In genomic region chr19:2759965-2760364, GRCh38 we compare ENCODE assay signal across 19 cellular contexts. TPM values are rescaled to one million over a fixed set of nuclear protein-coding genes. Genes with fewer than 3 reads are reported as not detected.
A peak's percentile ranks its signal among the peaks of the same experiment; 100 is the strongest.
DNase-seq lines count a peak whose midpoint lies in the region; ATAC-seq and TF ChIP-seq lines count a peak whose summit lies in the region.
"Had no signal": no experiment of that assay in that cellular context is flagged by ENCODE, and none has a peak within 500 bp of the region (broad histone marks: within the 10 kb centered on the region; RNA-seq: fewer than 3 reads in every experiment).

No MANE protein-coding gene starts in this region.

- no peak overlapping the region for H3K9ac ChIP-seq in BLaER1
- H3K9ac ChIP-seq: KMS-11 had no signal

- H3K27ac ChIP-seq in BLaER1 (no peak overlapping the region), osteoblast (ENCODE audit: low read depth, low read length) (no peak overlapping the region), esophagus squamous epithelium (no peak overlapping the region), gastroesophageal sphincter (no peak overlapping the region)
- H3K27ac ChIP-seq: HL-60, KMS-11 had no signal

- peaks cover 0 to 3% (median 0%) of the 10 kb centered on the region in 3 donors for H3K4me1 Mint-ChIP-seq in IgD-negative memory B cell
- H3K4me1 Mint-ChIP-seq: CD14-positive monocyte, H9 had no signal

- intact Hi-C loops in left colon (cut with DNase I, micrococcal nuclease) (loop anchor here in 1 of 2 donors (5.0 kb wide), 1 partner anchor 113 kb away; no protein-coding TSS in a partner anchor), esophagus squamous epithelium (cut with DNase I) (no loop called here)

- H3K27ac Mint-ChIP-seq in IgD-negative memory B cell = peak overlapping the region in 2 of 3 donors; percentile 71 to 81
- H3K27ac Mint-ChIP-seq: CD8-positive, alpha-beta T cell; H9 had no signal

- no peaks in the 10 kb centered on the region; the same call in 1 of the 2 replicates for H3K27me3 ChIP-seq in BLaER1
- H3K27me3 ChIP-seq in osteoblast (ENCODE audit: insufficient read depth, low read length) = no peaks in the 10 kb centered on the region
- H3K27me3 ChIP-seq in esophagus squamous epithelium = no peaks in the 10 kb centered on the region
- no peaks in the 10 kb centered on the region for H3K27me3 ChIP-seq in gastroesophageal sphincter

- TF ChIP-seq EP300 in gastroesophageal sphincter (IDR thresholded peaks at IDR 0.05) = no peak

- H3K36me3 Mint-ChIP-seq in IgD-negative memory B cell = peaks cover 3% of the 10 kb centered on the region

- H3K36me3 ChIP-seq in BLaER1 = peaks cover 95% of the 10 kb centered on the region
- H3K36me3 ChIP-seq in osteoblast (ENCODE audit: insufficient read depth, low read length) = peaks cover 51% of the 10 kb centered on the region
- peaks cover 23 to 100% (median 44%) of the 10 kb centered on the region in 3 donors for H3K36me3 ChIP-seq in esophagus squamous epithelium
- peaks cover 0 to 100% of the 10 kb centered on the region in 2 donors for H3K36me3 ChIP-seq in gastroesophageal sphincter

- H3K4me2 ChIP-seq in BLaER1 = peak overlapping the region; percentile 56
- H3K4me2 ChIP-seq in osteoblast (ENCODE audit: insufficient read depth, low read length) = no peak overlapping the region
- H3K4me2 ChIP-seq: KMS-11 had no signal

- WGBS in esophagus squamous epithelium, 2 donors = 81 to 96% methylated on average over 4 to 5 of the region's 7 CpGs
- WGBS in gastroesophageal sphincter (ENCODE audit: low coverage in 1 of 2), 2 donors = 84 to 100% methylated on average over 2 to 3 of the region's 7 CpGs

- no peaks in the 10 kb centered on the region for H3K27me3 Mint-ChIP-seq in IgD-negative memory B cell

- no peaks in the 10 kb centered on the region for H3K79me2 ChIP-seq in osteoblast (ENCODE audit: insufficient read depth, low read length)

- no peaks in the 10 kb centered on the region for H3K9me3 Mint-ChIP-seq in IgD-negative memory B cell
- H3K9me3 Mint-ChIP-seq: CD8-positive, alpha-beta T cell; H9 had no signal

- H3K4me1 ChIP-seq in BLaER1 = peaks cover 57% of the 10 kb centered on the region
- no peaks in the 10 kb centered on the region for H3K4me1 ChIP-seq in osteoblast (ENCODE audit: insufficient read depth, low read length)
- H3K4me1 ChIP-seq in esophagus squamous epithelium = no peaks in the 10 kb centered on the region
- H3K4me1 ChIP-seq in gastroesophageal sphincter = no peaks in the 10 kb centered on the region

- DNase-seq in left colon (no peak), osteoblast (ENCODE audit: insufficient read length, low spot score, missing footprints) (peak; percentile 32), esophagus squamous epithelium (lab: John Stamatoyannopoulos, UW) (no peak), SKM-1 treated with dmso at 0.1 percent for 144 hours (lab: John Stamatoyannopoulos, UW; ENCODE audit: unreplicated experiment) (no peak)
- DNase-seq: ACHN; CD8-positive, alpha-beta T cell; COR-L47; DMS153; DMS79 treated with DMSO at 0.1 percent for 48 hours; EL; GOT3; H9; IMR-90 had no signal

- H3K4me3 Mint-ChIP-seq in IgD-negative memory B cell = no peak overlapping the region
- H3K4me3 Mint-ChIP-seq: CD14-positive monocyte; CD8-positive, alpha-beta T cell; H9 had no signal

- TF ChIP-seq POLR2A in esophagus squamous epithelium (IDR thresholded peaks at IDR 0.05) = no peak
- TF ChIP-seq POLR2A in gastroesophageal sphincter (IDR thresholded peaks at IDR 0.05) = no peak

- H4K20me1 ChIP-seq in BLaER1 = peaks cover 68% of the 10 kb centered on the region
- peaks cover 2% of the 10 kb centered on the region for H4K20me1 ChIP-seq in osteoblast (ENCODE audit: insufficient read depth, low read length)

- ATAC-seq in left colon (peak; percentile 30), gastroesophageal sphincter (no peak)
- ATAC-seq: CD8-positive, alpha-beta T cell had no signal

- no peak overlapping the region for H2AFZ ChIP-seq in osteoblast (ENCODE audit: low read length)

- H3K4me3 ChIP-seq in BLaER1 (no peak overlapping the region), osteoblast (ENCODE audit: insufficient read depth, low read length) (no peak overlapping the region), esophagus squamous epithelium (no peak overlapping the region), gastroesophageal sphincter (no peak overlapping the region)

- TF ChIP-seq CTCF in osteoblast (IDR thresholded peaks at IDR 0.05; ENCODE audit: extremely low read depth, low read depth, low read length) (no peak), esophagus squamous epithelium (IDR thresholded peaks at IDR 0.05) (no peak), gastroesophageal sphincter (IDR thresholded peaks at IDR 0.05) (no peak)

- H3K9me3 ChIP-seq in BLaER1 (no peaks in the 10 kb centered on the region), osteoblast (ENCODE audit: low read depth, low read length) (no peaks in the 10 kb centered on the region), esophagus squamous epithelium (no peaks in the 10 kb centered on the region), gastroesophageal sphincter (no peaks in the 10 kb centered on the region)

RNA-seq across cellular contexts. Expression of gene SLC39A3, which starts 20.1 kb away (rescaled TPM):
- polyA plus RNA-seq in IgD-negative memory B cell = 86.9 TPM
- total RNA-seq in left colon (10 to 100 TPM; 21.6 to 24.9 TPM), osteoblast (33.0 and 33.7 TPM in 2 replicates), esophagus squamous epithelium (10 to 100 TPM; 14.8 to 22.1 (median 20.7) TPM), gastroesophageal sphincter (10 to 100 TPM; 26.3 to 42.7 (median 30.7) TPM)

RNA-seq across cellular contexts. Expression of gene SGTA, which starts 23.1 kb away (rescaled TPM):
- polyA plus RNA-seq in IgD-negative memory B cell = 44.2 TPM
- total RNA-seq in left colon (10 to 100 TPM; 39.6 to 52.3 TPM), osteoblast (35.9 and 38.7 TPM in 2 replicates), esophagus squamous epithelium (10 to 100 TPM; 30.6 to 45.0 (median 42.8) TPM), gastroesophageal sphincter (10 to 100 TPM; 45.3 to 65.5 (median 47.2) TPM)

RNA-seq across cellular contexts. Expression of gene THOP1, which starts 25.3 kb away (rescaled TPM):
- 54.4 TPM for polyA plus RNA-seq in IgD-negative memory B cell
- 10 to 100 TPM; 43.6 to 46.0 TPM for total RNA-seq in left colon
- 45.6 and 49.5 TPM in 2 replicates for total RNA-seq in osteoblast
- 10 to 100 TPM; 57.8 to 88.6 (median 74.7) TPM for total RNA-seq in esophagus squamous epithelium
- 10 to 100 TPM; 26.9 to 58.4 (median 38.7) TPM for total RNA-seq in gastroesophageal sphincter

RNA-seq across cellular contexts. Expression of gene DIRAS1, which starts 38.8 kb away (rescaled TPM):
- 0.64 TPM for polyA plus RNA-seq in IgD-negative memory B cell
- total RNA-seq in left colon = 1 to 10 TPM in 1 of 2 donors, under 1 TPM in 1; 0.52 to 1.1 TPM
- total RNA-seq in osteoblast = 12.4 and 14.8 TPM in 2 replicates
- total RNA-seq in esophagus squamous epithelium = 1 to 10 TPM in 2 of 4 donors, under 1 TPM in 2; 0.61 to 2.2 (median 1.4) TPM
- total RNA-seq in gastroesophageal sphincter = 10 to 100 TPM in 3 of 4 donors, 1 to 10 TPM in 1; 4.7 to 25.8 (median 11.7) TPM
- polyA plus RNA-seq: CD14-positive monocyte had no signal

RNA-seq across cellular contexts. Expression of gene GNG7, which starts 57.5 kb away (rescaled TPM):
- 74.6 TPM for polyA plus RNA-seq in IgD-negative memory B cell
- total RNA-seq in left colon = 1 to 10 TPM; 1.4 to 5.3 TPM
- total RNA-seq in osteoblast = 0.29 and 0.72 TPM in 2 replicates
- 1 to 10 TPM in 3 of 4 donors, under 1 TPM in 1; 0.57 to 3.8 (median 1.6) TPM for total RNA-seq in esophagus squamous epithelium
- total RNA-seq in gastroesophageal sphincter = 10 to 100 TPM in 2 of 4 donors, 1 to 10 TPM in 2; 4.7 to 15.6 (median 9.2) TPM
